In the genomic region with DNA sequence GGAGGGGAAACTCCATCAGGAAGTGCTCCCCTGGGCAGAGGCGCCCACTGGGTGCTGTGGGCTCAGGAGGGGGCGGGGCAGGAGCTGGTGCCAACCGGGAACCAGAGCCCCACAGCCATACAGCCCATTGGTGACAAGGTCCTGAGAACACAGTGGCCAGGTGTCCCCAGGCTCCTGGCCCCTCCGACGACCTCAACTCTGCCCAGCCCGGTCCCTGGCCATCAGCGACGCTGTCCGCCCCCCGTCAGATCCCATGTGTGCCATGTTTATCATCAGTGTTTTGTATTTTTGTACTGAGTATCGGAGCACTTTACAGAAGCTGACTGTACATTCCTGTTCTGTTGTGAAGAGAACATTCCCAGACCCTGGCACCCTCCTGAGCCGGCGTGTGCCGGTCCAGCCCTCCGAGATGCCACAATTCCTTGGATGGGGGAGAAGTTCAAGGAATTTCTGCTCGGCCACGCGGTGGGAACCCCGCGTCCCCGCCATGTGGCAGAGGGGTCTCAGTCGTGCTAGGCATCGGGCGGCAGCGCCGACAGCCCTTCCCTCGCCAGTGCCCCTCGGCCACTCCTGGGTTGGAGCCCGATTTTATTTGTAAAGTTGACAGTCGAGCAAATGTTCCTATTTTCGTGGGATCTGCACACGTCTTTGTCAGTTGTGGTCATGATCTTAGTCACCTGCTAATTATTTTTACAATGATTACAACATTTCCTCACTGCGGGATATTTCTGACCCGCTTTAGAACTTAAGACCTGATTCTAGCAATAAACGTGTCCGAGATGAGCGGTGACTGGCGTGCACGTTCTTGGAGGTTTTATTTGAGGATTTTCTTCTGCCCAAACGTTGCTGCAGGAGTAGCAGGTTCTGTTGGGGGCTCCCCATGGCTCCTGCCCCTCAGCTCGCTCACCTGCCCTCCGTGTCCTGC, we compare ENCODE assay signal across 1 cellular context.
TF ChIP-seq lines count a peak whose summit lies in the region.

No MANE protein-coding gene starts in this region.

TF ChIP-seq in WTC11, 78 proteins besides CTCF, POLR2A, EP300 and RAD21 (continued from another document):
- TF ChIP-seq ESRRA (CRISPR knock-in tag; IDR thresholded peaks at IDR 0.05; ENCODE audit: borderline replicate concordance): no peak
- TF ChIP-seq ZNF416 (CRISPR knock-in tag; IDR thresholded peaks at IDR 0.05): no peak
- TF ChIP-seq FOXP1 (CRISPR knock-in tag; IDR thresholded peaks at IDR 0.05; ENCODE audit: borderline replicate concordance): no peak
- TF ChIP-seq NR3C1 (CRISPR knock-in tag; conservative IDR thresholded peaks at IDR 0.05; ENCODE audit: low read depth): no peak
